In the genomic region with DNA sequence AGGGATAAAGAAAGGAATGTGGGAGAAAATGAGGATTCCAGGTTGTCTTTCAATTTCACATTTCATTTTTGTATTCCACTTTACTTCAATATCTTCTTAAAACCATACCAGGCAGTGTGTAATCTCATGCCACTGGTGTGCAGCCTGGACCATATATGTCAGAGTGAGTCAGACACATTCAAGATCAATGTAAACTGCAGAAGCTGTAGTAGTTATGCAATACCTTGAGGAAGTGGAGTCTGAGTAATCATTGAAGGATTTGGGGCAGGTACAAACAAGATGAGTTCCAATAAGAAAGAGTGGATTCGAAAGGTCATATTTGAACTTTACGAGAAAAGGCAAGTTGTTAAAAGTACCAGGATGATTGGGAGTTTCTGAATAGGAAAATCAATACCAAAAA, we compare ENCODE assay signal across 1 cellular context.
A peak's percentile ranks its signal among the peaks of the same experiment; 100 is the strongest.
TF ChIP-seq lines count a peak whose summit lies in the region.

No MANE protein-coding gene starts in this region.

TF ChIP-seq in K562, 482 proteins besides CTCF, POLR2A, EP300 and RAD21 (continued from another document):
- TF ChIP-seq TRIM24 (IDR thresholded peaks at IDR 0.05), result peak; percentile 43 to 64; a peak in 2 of 4 replicates
- TF ChIP-seq, protein P1, sequence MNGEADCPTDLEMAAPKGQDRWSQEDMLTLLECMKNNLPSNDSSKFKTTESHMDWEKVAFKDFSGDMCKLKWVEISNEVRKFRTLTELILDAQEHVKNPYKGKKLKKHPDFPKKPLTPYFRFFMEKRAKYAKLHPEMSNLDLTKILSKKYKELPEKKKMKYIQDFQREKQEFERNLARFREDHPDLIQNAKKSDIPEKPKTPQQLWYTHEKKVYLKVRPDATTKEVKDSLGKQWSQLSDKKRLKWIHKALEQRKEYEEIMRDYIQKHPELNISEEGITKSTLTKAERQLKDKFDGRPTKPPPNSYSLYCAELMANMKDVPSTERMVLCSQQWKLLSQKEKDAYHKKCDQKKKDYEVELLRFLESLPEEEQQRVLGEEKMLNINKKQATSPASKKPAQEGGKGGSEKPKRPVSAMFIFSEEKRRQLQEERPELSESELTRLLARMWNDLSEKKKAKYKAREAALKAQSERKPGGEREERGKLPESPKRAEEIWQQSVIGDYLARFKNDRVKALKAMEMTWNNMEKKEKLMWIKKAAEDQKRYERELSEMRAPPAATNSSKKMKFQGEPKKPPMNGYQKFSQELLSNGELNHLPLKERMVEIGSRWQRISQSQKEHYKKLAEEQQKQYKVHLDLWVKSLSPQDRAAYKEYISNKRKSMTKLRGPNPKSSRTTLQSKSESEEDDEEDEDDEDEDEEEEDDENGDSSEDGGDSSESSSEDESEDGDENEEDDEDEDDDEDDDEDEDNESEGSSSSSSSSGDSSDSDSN (IDR thresholded peaks at IDR 0.05; ENCODE audit: borderline replicate concordance in 1 of 2, low read depth in 2 of 2, low read length in 2 of 2), result no peak
- no peak for TF ChIP-seq ZNF121 (CRISPR knock-in tag; conservative IDR thresholded peaks at IDR 0.05)
- TF ChIP-seq ZNF12 (CRISPR knock-in tag; IDR thresholded peaks at IDR 0.05), result no peak
- TF ChIP-seq, protein P2, sequence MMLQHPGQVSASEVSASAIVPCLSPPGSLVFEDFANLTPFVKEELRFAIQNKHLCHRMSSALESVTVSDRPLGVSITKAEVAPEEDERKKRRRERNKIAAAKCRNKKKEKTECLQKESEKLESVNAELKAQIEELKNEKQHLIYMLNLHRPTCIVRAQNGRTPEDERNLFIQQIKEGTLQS (IDR thresholded peaks at IDR 0.05), result peak; percentile 38; the same call in 1 of the 2 replicates
- TF ChIP-seq, protein P2 (CRISPR knock-in tag; conservative IDR thresholded peaks at IDR 0.05), result no peak
- no peak for TF ChIP-seq RAD51 (IDR thresholded peaks at IDR 0.05; ENCODE audit: borderline replicate concordance, low read depth)
- TF ChIP-seq CEBPB (tag; IDR thresholded peaks at IDR 0.05), result peak; percentile 72
- 0 out of 2 replicates have a peak, but pooled peaks have one; percentile 21 for TF ChIP-seq CBFA2T2 (conservative IDR thresholded peaks at IDR 0.05)
